ENCODE assay signal across 15 cellular contexts in genomic region chr10:62250594-62251198, GRCh38. TPM values are rescaled to one million over a fixed set of nuclear protein-coding genes. Genes with fewer than 3 reads are reported as not detected.
DNase-seq lines count a peak whose midpoint lies in the region; ATAC-seq, FAIRE-seq and TF ChIP-seq lines count a peak whose summit lies in the region.
"Had no signal": no experiment of that assay in that cellular context is flagged by ENCODE, and none has a peak within 500 bp of the region (broad histone marks: within the 10 kb centered on the region; RNA-seq: fewer than 3 reads in every experiment).

No MANE protein-coding gene starts in this region.

- peak overlapping the region; percentile 49 for H3K27ac ChIP-seq in foreskin keratinocyte
- H3K27ac ChIP-seq: cardiac muscle cell, pancreas had no signal

- no peaks in the 10 kb centered on the region for H3K36me3 Mint-ChIP-seq in natural killer cell treated with Interleukin-12 subunit alpha and Interleukin-12 subunit beta and Interleukin-15 and Interleukin-18, amount 100 ng/mL, for 72 hours
- H3K36me3 Mint-ChIP-seq in natural killer cell = no peaks in the 10 kb centered on the region

- no peaks in the 10 kb centered on the region for H3K4me1 ChIP-seq in foreskin keratinocyte
- H3K4me1 ChIP-seq: pancreas had no signal

- H3K27me3 Mint-ChIP-seq in natural killer cell treated with Interleukin-12 subunit alpha and Interleukin-12 subunit beta and Interleukin-15 and Interleukin-18, amount 100 ng/mL, for 72 hours = no peaks in the 10 kb centered on the region
- no peaks in the 10 kb centered on the region for H3K27me3 Mint-ChIP-seq in natural killer cell (ENCODE audit: low read depth in 2 of 2)

- intact Hi-C loops in natural killer cell (cut with micrococcal nuclease) = no loop called here

- H3K4me3 Mint-ChIP-seq in natural killer cell treated with Interleukin-12 subunit alpha and Interleukin-12 subunit beta and Interleukin-15 and Interleukin-18, amount 100 ng/mL, for 72 hours = no peak overlapping the region
- H3K4me3 Mint-ChIP-seq in natural killer cell = no peak overlapping the region

- peak overlapping the region; percentile 32 to 50 for H3K27ac Mint-ChIP-seq in natural killer cell treated with Interleukin-12 subunit alpha and Interleukin-12 subunit beta and Interleukin-15 and Interleukin-18, amount 100 ng/mL, for 72 hours
- no peak overlapping the region for H3K27ac Mint-ChIP-seq in natural killer cell

- peaks cover 14 to 23% of the 10 kb centered on the region in 2 donors for H3K4me1 Mint-ChIP-seq in natural killer cell treated with Interleukin-12 subunit alpha and Interleukin-12 subunit beta and Interleukin-15 and Interleukin-18, amount 100 ng/mL, for 72 hours (ENCODE audit: low read depth in 2 of 2)
- H3K4me1 Mint-ChIP-seq in natural killer cell = peaks cover 0 to 5% of the 10 kb centered on the region in 2 donors

- H3K9me3 Mint-ChIP-seq in natural killer cell treated with Interleukin-12 subunit alpha and Interleukin-12 subunit beta and Interleukin-15 and Interleukin-18, amount 100 ng/mL, for 72 hours = no peaks in the 10 kb centered on the region
- H3K9me3 Mint-ChIP-seq in natural killer cell = no peaks in the 10 kb centered on the region

- no peak for TF ChIP-seq CTCF in natural killer cell (IDR thresholded peaks at IDR 0.05)
- no peak for TF ChIP-seq CTCF in foreskin keratinocyte (conservative IDR thresholded peaks at IDR 0.05)

- no peak for DNase-seq in natural killer cell treated with Interleukin-12 subunit alpha and Interleukin-12 subunit beta and Interleukin-15 and Interleukin-18, amount 100 ng/mL, for 72 hours (ENCODE audit: low spot score)
- DNase-seq in natural killer cell (no peak), SK-MEL-5 (ENCODE audit: low read depth, low spot score) (peak; percentile 88), foreskin keratinocyte (peak; percentile 91 to 96), urothelium cell line (ENCODE audit: low spot score) (peak; percentile 58), OCI-M1 (lab: John Stamatoyannopoulos, UW) (no peak), cortex of kidney (lab: John Stamatoyannopoulos, UW) (no peak)
- DNase-seq: activated CD8-positive, alpha-beta memory T cell treated with anti-CD3 and anti-CD28 coated beads, Interleukin-2, amount 50 U/mL, for 4 hours; BE2C; H7; NCI-H82; pancreas; stimulated activated CD4-positive, alpha-beta T cell treated with anti-CD3 and anti-CD28 coated beads, Interleukin-4, amount 100 ng/mL, for 4 hours had no signal

- no peaks in the 10 kb centered on the region for H3K27me3 ChIP-seq in foreskin keratinocyte
- H3K27me3 ChIP-seq: BE2C, cardiac muscle cell, pancreas had no signal

- in situ Hi-C loops in SK-MEL-5 (cut with HindIII; ENCODE audit: low pct_unique_long_range_greater_than_20kb, low sequenced_read_pairs) = no loop called here

- FAIRE-seq in urothelium cell line (lab: Jason Lieb, UNC) = peak; percentile 98
- FAIRE-seq: pancreas had no signal

- ATAC-seq in natural killer cell treated with Interleukin-12 subunit alpha and Interleukin-12 subunit beta and Interleukin-15 and Interleukin-18, amount 100 ng/mL, for 72 hours = peak; percentile 62 to 68
- ATAC-seq in natural killer cell (no peak), foreskin keratinocyte (peak; percentile 100), GM21786 (IDR thresholded peaks at IDR 0.05; ENCODE audit: unreplicated experiment) (no peak)
- ATAC-seq: pancreas had no signal

RNA-seq across cellular contexts. Expression of gene RTKN2, which starts 17.9 kb away (rescaled TPM):
- 1 to 10 TPM in 1 of 2 donors, under 1 TPM in 1; 0.98 to 1.2 TPM for total RNA-seq in natural killer cell treated with Interleukin-12 subunit alpha and Interleukin-12 subunit beta and Interleukin-15 and Interleukin-18, amount 100 ng/mL, for 72 hours
- total RNA-seq in natural killer cell = under 1 TPM; 0.31 to 0.61 (median 0.33) TPM
- total RNA-seq in SK-MEL-5 (2014; rRNA removed; shearing (Covaris generic)) = 0.98 and 1.4 TPM in 2 replicates
- polyA plus RNA-seq in SK-MEL-5 (2015; cell fraction: cytosol; rRNA removed) = 0.90 and 2.0 TPM in 2 replicates
- 4.4 and 4.7 TPM in 2 replicates for polyA plus RNA-seq in SK-MEL-5 (2015; cell fraction: nucleus; rRNA removed)
- 1.8 and 2.6 TPM in 2 replicates for total RNA-seq in foreskin keratinocyte
- 1.1 and 1.3 TPM in 2 replicates for polyA plus RNA-seq in foreskin keratinocyte

Comparison
In these comparisons a context has a peak if more than half of its experiments do, and no peak if none do; other contexts are left out.
1. ATAC-seq: peak in natural killer cell treated with Interleukin-12 subunit alpha and Interleukin-12 subunit beta and Interleukin-15 and Interleukin-18, amount 100 ng/mL, for 72 hours (2 of 2) and foreskin keratinocyte (single experiment); none in natural killer cell (0 of 3) and GM21786 (single experiment).
2. H3K27ac Mint-ChIP-seq: peak in natural killer cell treated with Interleukin-12 subunit alpha and Interleukin-12 subunit beta and Interleukin-15 and Interleukin-18, amount 100 ng/mL, for 72 hours (2 of 2); none in natural killer cell (0 of 2).
3. DNase-seq: peak in SK-MEL-5 (single experiment), foreskin keratinocyte (2 of 2) and urothelium cell line (single experiment); none in natural killer cell treated with Interleukin-12 subunit alpha and Interleukin-12 subunit beta and Interleukin-15 and Interleukin-18, amount 100 ng/mL, for 72 hours (single experiment), natural killer cell (single experiment), OCI-M1 (single experiment) and cortex of kidney (single experiment).